ENCODE assay signal across 9 cellular contexts in the genomic region with DNA sequence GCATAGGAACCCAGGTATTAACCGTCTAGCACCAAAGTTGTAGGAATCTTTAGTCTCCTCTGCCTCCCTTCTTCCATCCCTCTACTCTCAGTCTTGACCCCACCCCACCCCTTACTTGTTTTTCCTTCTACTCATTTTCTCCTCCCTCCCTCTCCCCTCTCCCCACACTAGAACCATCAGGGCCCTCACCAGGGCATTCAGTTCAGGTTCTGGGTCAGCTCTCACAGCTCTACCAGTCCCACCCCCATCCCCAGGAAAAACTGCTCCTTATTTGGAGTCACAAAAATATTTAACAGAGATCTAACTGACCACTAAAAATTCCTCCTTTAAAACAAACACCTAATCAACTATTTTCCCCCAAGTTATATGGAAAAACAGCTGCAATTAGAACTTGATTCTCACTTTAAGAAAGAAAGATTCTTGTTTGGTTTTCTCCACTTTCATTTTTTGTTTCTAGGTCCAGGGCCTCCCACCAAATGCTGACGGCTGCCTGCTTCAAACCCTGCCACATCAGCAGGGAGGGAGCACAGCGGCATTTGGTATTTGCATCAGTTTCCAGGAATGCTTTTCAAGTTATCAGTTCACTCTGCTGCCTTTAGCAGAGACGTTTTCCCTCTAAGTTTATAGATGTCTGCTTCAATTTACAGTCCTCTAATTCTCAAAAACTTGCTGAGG. TPM values are rescaled to one million over a fixed set of nuclear protein-coding genes. Genes with fewer than 3 reads are reported as not detected.
DNase-seq lines count a peak whose midpoint lies in the region; ATAC-seq and TF ChIP-seq lines count a peak whose summit lies in the region.
"Had no signal": no experiment of that assay in that cellular context is flagged by ENCODE, and none has a peak within 500 bp of the region (broad histone marks: within the 10 kb centered on the region; RNA-seq: fewer than 3 reads in every experiment).

No MANE protein-coding gene starts in this region.

- H3K4me1 ChIP-seq in IMR-90 (ENCODE audit: control insufficient read depth, insufficient read depth, low read length) (peaks cover 20% of the 10 kb centered on the region), esophagus squamous epithelium (peaks cover 4 to 20% (median 6%) of the 10 kb centered on the region in 3 donors), osteoblast (ENCODE audit: insufficient read depth, low read length) (peaks cover 33% of the 10 kb centered on the region)

- peak overlapping the region; percentile 66 to 84 for H4K8ac ChIP-seq in IMR-90 (ENCODE audit: low read depth in 2 of 2, low read length in 2 of 2)

- peak overlapping the region; percentile 97 for H3K18ac ChIP-seq in IMR-90 (ENCODE audit: low read depth, low read length)

- H3K27ac ChIP-seq in IMR-90 (ENCODE audit: insufficient read depth, low read length) = peak overlapping the region; percentile 99
- peak overlapping the region in 3 of 4 donors; percentile 33 to 89 (median 81) for H3K27ac ChIP-seq in esophagus squamous epithelium
- peak overlapping the region; percentile 99 for H3K27ac ChIP-seq in osteoblast (ENCODE audit: low read depth, low read length)

- H3K9me3 Mint-ChIP-seq in activated CD4-positive, alpha-beta memory T cell treated with anti-CD3 and anti-CD28 coated beads, Interleukin-2, amount 10 ng/mL, durations not matched to agents 7 days and 5 days = no peaks in the 10 kb centered on the region

- TF ChIP-seq RAD21 in IMR-90 (IDR thresholded peaks at IDR 0.05; ENCODE audit: low read length) = 0 out of 2 replicates have a peak, but pooled peaks have one; percentile 14

- TF ChIP-seq CTCF in IMR-90 (conservative IDR thresholded peaks at IDR 0.05; ENCODE audit: low read depth, low read length) = no peak
- no peak for TF ChIP-seq CTCF in esophagus squamous epithelium (IDR thresholded peaks at IDR 0.05)
- no peak for TF ChIP-seq CTCF in osteoblast (IDR thresholded peaks at IDR 0.05; ENCODE audit: extremely low read depth, low read depth, low read length)

- H3K4me2 ChIP-seq in IMR-90 (ENCODE audit: low read depth, low read length) = peak overlapping the region; percentile 90
- H3K4me2 ChIP-seq in osteoblast (ENCODE audit: insufficient read depth, low read length) = peak overlapping the region; percentile 62

- H2AK5ac ChIP-seq in IMR-90 (ENCODE audit: low read depth, low read length) = peak overlapping the region; percentile 64

- intact Hi-C loops in IMR-90 (cut with micrococcal nuclease) (loop anchor here (5.0 kb wide), 1 partner anchor 45 kb away; no protein-coding TSS in a partner anchor), esophagus squamous epithelium (cut with DNase I) (no loop called here)

- POLR2A ChIA-PET in IMR-90 (lab: Charles Lee; ENCODE audit: unreplicated experiment) = interaction anchor here (1.1 to 2.2 kb wide), 3 partner anchors 17 to 93 kb away, joined by 3 to 18 read pairs (median 10); no protein-coding TSS in a partner anchor
- POLR2A ChIA-PET in activated CD4-positive, alpha-beta memory T cell treated with anti-CD3 and anti-CD28 coated beads, Interleukin-2, amount 10 ng/mL, durations not matched to agents 7 days and 5 days (lab: Charles Lee) = no interaction called here

- H4K91ac ChIP-seq in IMR-90 (ENCODE audit: insufficient read depth, low read depth, low read length) = peak overlapping the region; percentile 94

- TF ChIP-seq POLR2A in IMR-90 (IDR thresholded peaks at IDR 0.05; ENCODE audit: low read depth, low read length) (peak; percentile 60; the same call in 1 of the 2 replicates), esophagus squamous epithelium (IDR thresholded peaks at IDR 0.05) (no peak)

- peak overlapping the region; percentile 90; the same call in 1 of the 2 replicates for H3K23ac ChIP-seq in IMR-90 (ENCODE audit: low read depth, low read length)

- H2BK15ac ChIP-seq in IMR-90 (ENCODE audit: low read depth, low read length) = peak overlapping the region; percentile 75

- dilution Hi-C loops in IMR-90 (cut with HindIII; ENCODE audit: low sequenced_read_pairs, unreplicated experiment) = no loop called here

- H3K4me3 Mint-ChIP-seq in activated CD4-positive, alpha-beta memory T cell treated with anti-CD3 and anti-CD28 coated beads, Interleukin-2, amount 10 ng/mL, durations not matched to agents 7 days and 5 days = no peak overlapping the region

- ATAC-seq in IMR-90 (ENCODE audit: low read depth) = peak; percentile 35
- ATAC-seq in GM21423 (IDR thresholded peaks at IDR 0.05; ENCODE audit: unreplicated experiment) = no peak

- H3K9ac ChIP-seq in IMR-90 (ENCODE audit: low read depth, low read length) = peak overlapping the region; percentile 87

- peaks cover 15 to 32% of the 10 kb centered on the region in 2 experiments for H3K79me1 ChIP-seq in IMR-90 (ENCODE audit: low read depth in 1 of 2, low read length in 2 of 2)

- H3K4me3 ChIP-seq in IMR-90 (ENCODE audit: insufficient read depth, low read depth, low read length) = no peak overlapping the region
- no peak overlapping the region for H3K4me3 ChIP-seq in esophagus squamous epithelium
- H3K4me3 ChIP-seq in osteoblast (ENCODE audit: insufficient read depth, low read length) = peak overlapping the region; percentile 27

- no peak overlapping the region for H3K27ac Mint-ChIP-seq in activated CD4-positive, alpha-beta memory T cell treated with anti-CD3 and anti-CD28 coated beads, Interleukin-2, amount 10 ng/mL, durations not matched to agents 7 days and 5 days

- no CpG with 5 or more reads among the region's 4 CpGs for WGBS in IMR-90 (ENCODE audit: extremely low coverage in 2 of 2, insufficient read length in 1 of 2), 2 experiments
- 21 to 30% methylated on average over 4 of the region's 4 CpGs for WGBS in esophagus squamous epithelium, 2 donors

- in situ Hi-C loops in IMR-90 (cut with MboI; ENCODE audit: low sequenced_read_pairs) = no loop called here

- H3K27me3 ChIP-seq in IMR-90 (ENCODE audit: control insufficient read depth, insufficient read depth, low read length) (no peaks in the 10 kb centered on the region), esophagus squamous epithelium (peaks cover 0 to 16% (median 0%) of the 10 kb centered on the region in 4 donors), osteoblast (ENCODE audit: insufficient read depth, low read length) (no peaks in the 10 kb centered on the region)

- H3K9me1 ChIP-seq in IMR-90 (ENCODE audit: insufficient read depth, low read length) = no peaks in the 10 kb centered on the region; the same call in 1 of the 2 replicates

- H3K36me3 Mint-ChIP-seq in activated CD4-positive, alpha-beta memory T cell treated with anti-CD3 and anti-CD28 coated beads, Interleukin-2, amount 10 ng/mL, durations not matched to agents 7 days and 5 days (ENCODE audit: low read depth) = no peaks in the 10 kb centered on the region

- H3K9me3 ChIP-seq in IMR-90 (ENCODE audit: control insufficient read depth, insufficient read depth, low read length) (no peaks in the 10 kb centered on the region), esophagus squamous epithelium (no peaks in the 10 kb centered on the region), osteoblast (ENCODE audit: low read depth, low read length) (no peaks in the 10 kb centered on the region)

- peaks cover 22% of the 10 kb centered on the region; the same call in 1 of the 2 replicates for H4K20me1 ChIP-seq in IMR-90 (ENCODE audit: insufficient read depth, low read length)
- H4K20me1 ChIP-seq in osteoblast (ENCODE audit: insufficient read depth, low read length) = peaks cover 21% of the 10 kb centered on the region

- H3K4me1 Mint-ChIP-seq in activated CD4-positive, alpha-beta memory T cell treated with anti-CD3 and anti-CD28 coated beads, Interleukin-2, amount 10 ng/mL, durations not matched to agents 7 days and 5 days = peaks cover 8% of the 10 kb centered on the region

- H3K79me2 ChIP-seq in osteoblast (ENCODE audit: insufficient read depth, low read length) = peaks cover 22% of the 10 kb centered on the region

- BruUV-seq in IMR-90 (replicated peaks; lab: Mats Ljungman, UMichigan) = no TSS peak

- H2AFZ ChIP-seq in IMR-90 (replicated peaks; ENCODE audit: low read length, poor library complexity) (peak overlapping the region; percentile 47), osteoblast (ENCODE audit: low read length) (peak overlapping the region; percentile 66)

- H3K36me3 ChIP-seq in IMR-90 (ENCODE audit: control insufficient read depth, insufficient read depth, low read length) = peaks cover 12% of the 10 kb centered on the region
- no peaks in the 10 kb centered on the region for H3K36me3 ChIP-seq in esophagus squamous epithelium
- H3K36me3 ChIP-seq in osteoblast (ENCODE audit: insufficient read depth, low read length) = peaks cover 16% of the 10 kb centered on the region

- CTCF ChIA-PET in IMR-90 (lab: Yijun Ruan, JAX) = no interaction called here
- CTCF ChIA-PET in activated CD4-positive, alpha-beta memory T cell treated with anti-CD3 and anti-CD28 coated beads, Interleukin-2, amount 10 ng/mL, durations not matched to agents 7 days and 5 days (lab: Charles Lee) = no interaction called here

- peak overlapping the region; percentile 63 for H3K14ac ChIP-seq in IMR-90 (replicated peaks; ENCODE audit: low read depth, low read length)

- peak overlapping the region; percentile 73 for H2BK20ac ChIP-seq in IMR-90 (ENCODE audit: low read depth, low read length)

- peak overlapping the region; percentile 95 for H4K5ac ChIP-seq in IMR-90 (ENCODE audit: low read depth, low read length)

- H3K4ac ChIP-seq in IMR-90 (ENCODE audit: low read depth, low read length) = peak overlapping the region; percentile 95

- DNase-seq in Daoy (ENCODE audit: low read depth) (peak; percentile 65), IMR-90 (peak; percentile 88), esophagus squamous epithelium (lab: John Stamatoyannopoulos, UW) (no peak), osteoblast (ENCODE audit: insufficient read length, low spot score, missing footprints) (no peak), NCI-H526 treated with DMSO at 0.1 percent for 48 hours (lab: John Stamatoyannopoulos, UW) (no peak), NCI-H774 (lab: John Stamatoyannopoulos, UW) (no peak)
- no peak for DNase-seq in activated CD4-positive, alpha-beta memory T cell treated with anti-CD3 and anti-CD28 coated beads, Interleukin-2, amount 10 ng/mL, durations not matched to agents 7 days and 5 days
- DNase-seq: posterior cingulate gyrus had no signal

- peak overlapping the region; percentile 88 for H3K56ac ChIP-seq in IMR-90 (ENCODE audit: extremely low read depth, insufficient read depth, low read length)

- peak overlapping the region; percentile 92 for H2BK5ac ChIP-seq in IMR-90 (ENCODE audit: low read depth, low read length, poor library complexity, severe bottlenecking)

- H2BK120ac ChIP-seq in IMR-90 (ENCODE audit: low read depth, low read length) = peak overlapping the region; percentile 95

- peaks cover 40% of the 10 kb centered on the region for H3K27me3 Mint-ChIP-seq in activated CD4-positive, alpha-beta memory T cell treated with anti-CD3 and anti-CD28 coated beads, Interleukin-2, amount 10 ng/mL, durations not matched to agents 7 days and 5 days

- H2AK9ac ChIP-seq in IMR-90 (replicated peaks; ENCODE audit: low read depth, low read length, poor library complexity) = peak overlapping the region; percentile 87

RNA-seq across cellular contexts. Expression of a gene that starts 2.8 kb away (rescaled TPM):
- total RNA-seq in Daoy (2014; rRNA removed; shearing (Covaris generic)) = 596 and 732 TPM in 2 replicates
- total RNA-seq in IMR-90 (2012; rRNA removed) (1,211 and 1,351 TPM in 2 replicates), esophagus squamous epithelium (100 to 1,000 TPM in 1 of 4 donors, 10 to 100 TPM in 3; 18.8 to 129 (median 44.3) TPM), osteoblast (8,305 and 11,912 TPM in 2 replicates)
- 3,922 and 4,454 TPM in 2 replicates for polyA plus RNA-seq in IMR-90 (2012; rRNA removed)
- 4,367 and 7,099 TPM in 2 replicates for polyA plus RNA-seq in IMR-90 (2012; cell fraction: cytosol; rRNA removed)
- polyA plus RNA-seq in IMR-90 (2012; cell fraction: nucleus; rRNA removed; ENCODE audit: low replicate concordance) = 4,818 and 7,550 TPM in 2 replicates
- under 1 TPM in 1 of 2 experiments, not detected in 1; 0.08 TPM for total RNA-seq in activated CD4-positive, alpha-beta memory T cell treated with anti-CD3 and anti-CD28 coated beads, Interleukin-2, amount 10 ng/mL, durations not matched to agents 7 days and 5 days

Comparison
In these comparisons a context has a peak if more than half of its experiments do, and no peak if none do; other contexts are left out.
1. DNase-seq: peak in Daoy (single experiment) and IMR-90 (single experiment); none in esophagus squamous epithelium (single experiment), osteoblast (single experiment), NCI-H526 treated with DMSO at 0.1 percent for 48 hours (single experiment), activated CD4-positive, alpha-beta memory T cell treated with anti-CD3 and anti-CD28 coated beads, Interleukin-2, amount 10 ng/mL, durations not matched to agents 7 days and 5 days (single experiment) and NCI-H774 (single experiment).
2. RNA of a gene that starts 2.8 kb away (total RNA-seq): 8,305 to 11,912 TPM in osteoblast, 1,211 to 1,351 TPM in IMR-90, 596 to 732 TPM in Daoy and 18.8 to 129 TPM in esophagus squamous epithelium; 0.08 TPM in activated CD4-positive, alpha-beta memory T cell treated with anti-CD3 and anti-CD28 coated beads, Interleukin-2, amount 10 ng/mL, durations not matched to agents 7 days and 5 days; every median in the first group is over 10 times any median in the second.
3. Peak in every context shown above with its lines, with median percentiles within 50 percentile points of each other: H3K27ac ChIP-seq.